Comparison of ENCODE assay signal across 1 cellular context in the genomic region with DNA sequence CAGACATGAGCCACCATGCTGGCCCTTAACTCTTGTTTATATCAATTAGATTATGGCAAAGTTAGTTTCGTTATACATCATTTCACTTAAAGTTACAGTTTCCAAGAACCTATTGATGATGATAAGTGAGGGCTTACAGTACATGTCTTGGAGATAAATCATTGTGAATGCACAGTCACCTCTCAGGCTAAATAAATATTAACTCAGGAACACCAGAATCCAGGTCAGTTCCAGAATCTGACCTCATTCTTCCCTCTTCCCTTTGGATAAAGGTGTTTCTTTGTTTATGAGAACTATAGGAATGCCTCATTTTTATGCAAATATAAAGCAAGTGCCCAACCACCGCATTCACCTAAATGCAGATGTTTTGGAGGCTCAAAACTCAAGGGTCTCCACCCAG.
TF ChIP-seq lines count a peak whose summit lies in the region.

No MANE protein-coding gene starts in this region.

TF ChIP-seq in GM23338, 12 proteins besides CTCF, POLR2A, EP300 and RAD21 (continued from another document):
- no peak for TF ChIP-seq ZNF462 (CRISPR knock-in tag; IDR thresholded peaks at IDR 0.05)
- TF ChIP-seq, protein P1, sequence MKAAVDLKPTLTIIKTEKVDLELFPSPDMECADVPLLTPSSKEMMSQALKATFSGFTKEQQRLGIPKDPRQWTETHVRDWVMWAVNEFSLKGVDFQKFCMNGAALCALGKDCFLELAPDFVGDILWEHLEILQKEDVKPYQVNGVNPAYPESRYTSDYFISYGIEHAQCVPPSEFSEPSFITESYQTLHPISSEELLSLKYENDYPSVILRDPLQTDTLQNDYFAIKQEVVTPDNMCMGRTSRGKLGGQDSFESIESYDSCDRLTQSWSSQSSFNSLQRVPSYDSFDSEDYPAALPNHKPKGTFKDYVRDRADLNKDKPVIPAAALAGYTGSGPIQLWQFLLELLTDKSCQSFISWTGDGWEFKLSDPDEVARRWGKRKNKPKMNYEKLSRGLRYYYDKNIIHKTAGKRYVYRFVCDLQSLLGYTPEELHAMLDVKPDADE (IDR thresholded peaks at IDR 0.05) = no peak
- no peak for TF ChIP-seq STAT1 (IDR thresholded peaks at IDR 0.05; ENCODE audit: unreplicated experiment)
TF ChIP-seq in GM23338: peak in this region for 0.
